In the genomic region with DNA sequence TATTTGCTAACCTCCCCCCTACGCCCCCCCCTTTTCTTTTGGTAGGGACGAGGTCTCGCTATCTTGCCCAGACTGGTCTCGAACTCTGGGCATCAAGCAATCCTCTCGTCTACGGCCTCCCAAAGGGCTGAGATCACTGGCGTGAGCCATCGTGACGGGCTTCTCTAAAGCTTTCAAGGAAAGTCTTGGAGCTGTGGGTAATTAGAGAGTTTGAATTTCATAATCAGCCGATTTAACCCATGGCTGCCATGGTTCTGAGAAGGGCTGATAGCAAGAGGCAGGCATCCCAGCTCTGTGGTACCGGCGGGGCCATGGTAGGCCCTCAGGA, we compare ENCODE assay signal across 10 cellular contexts. TPM values are rescaled to one million over a fixed set of nuclear protein-coding genes. Genes with fewer than 3 reads are reported as not detected.
A peak's percentile ranks its signal among the peaks of the same experiment; 100 is the strongest.
DNase-seq lines count a peak whose midpoint lies in the region; ATAC-seq, FAIRE-seq and TF ChIP-seq lines count a peak whose summit lies in the region.
"Had no signal": no experiment of that assay in that cellular context is flagged by ENCODE, and none has a peak within 500 bp of the region (broad histone marks: within the 10 kb centered on the region; RNA-seq: fewer than 3 reads in every experiment).

No MANE protein-coding gene starts in this region.

- H3K4me2 ChIP-seq in K562 (ENCODE audit: insufficient read depth, low read length): peak overlapping the region; percentile 62

- H3K27ac Mint-ChIP-seq in mesothelial cell of epicardium: peak overlapping the region; percentile 53

- H3K27me3 Mint-ChIP-seq in mesothelial cell of epicardium (ENCODE audit: low read depth): no peaks in the 10 kb centered on the region

- DNase-seq in left ventricle myocardium superior: peak; percentile 21
- DNase-seq in cardiac septum (ENCODE audit: low spot score): no peak
- DNase-seq in K562 (ENCODE audit: extremely low read depth in 1 of 4, low spot score in 3 of 4): no peak
- no peak for DNase-seq in mesothelial cell of epicardium (ENCODE audit: low spot score in 2 of 2, unreplicated experiment in 2 of 2)
- no peak for DNase-seq in vagina (ENCODE audit: extremely low spot score in 2 of 2)
- no peak for DNase-seq in HAP-1 (ENCODE audit: low spot score in 2 of 2)

- peaks cover 31% of the 10 kb centered on the region for H3K79me2 ChIP-seq in K562 (ENCODE audit: control insufficient read depth, insufficient read depth, low read length)

- no peaks in the 10 kb centered on the region for H4K20me1 ChIP-seq in K562 (replicated peaks; ENCODE audit: control insufficient read depth, insufficient read depth, low read length)

- in situ Hi-C loops in K562 (cut with MboI): no loop called here
- in situ Hi-C loops in HAP-1 (cut with MboI; ENCODE audit: low sequenced_read_pairs): no loop called here

- no peak for TF ChIP-seq RAD21 in K562 (CRISPR knock-in tag; conservative IDR thresholded peaks at IDR 0.05 in 1 of 2, IDR thresholded peaks at IDR 0.05 in 1 of 2)

- H3K9me3 ChIP-seq in K562 (replicated peaks; ENCODE audit: control insufficient read depth, insufficient read depth, low read depth, low read length): no peaks in the 10 kb centered on the region; the same call in 1 of the 2 replicates
- no peaks in the 10 kb centered on the region for H3K9me3 ChIP-seq in vagina
- H3K9me3 ChIP-seq in HAP-1: no peaks in the 10 kb centered on the region

- TF ChIP-seq POLR2A in K562 (conservative IDR thresholded peaks at IDR 0.05) (no peak), vagina (IDR thresholded peaks at IDR 0.05) (no peak)

- H2AFZ ChIP-seq in K562 (ENCODE audit: low read depth, low read length): peak overlapping the region; percentile 84

- peak overlapping the region; percentile 75 for H3K4me3 Mint-ChIP-seq in mesothelial cell of epicardium

- TF ChIP-seq EP300 in K562 (IDR thresholded peaks at IDR 0.05; ENCODE audit: low read length): no peak

- H3K27me3 ChIP-seq in K562 (ENCODE audit: control insufficient read depth in 2 of 2, insufficient read depth in 2 of 2, low read length in 2 of 2) (no peaks in the 10 kb centered on the region), vagina (no peaks in the 10 kb centered on the region), HAP-1 (ENCODE audit: low read depth) (no peaks in the 10 kb centered on the region)

- POLR2A ChIA-PET in K562 (lab: Yijun Ruan, JAX): interaction anchor here (0.6 to 1.6 kb wide), 6 partner anchors 9 to 273 kb away, joined by 3 to 5 read pairs (median 4); partner anchors contain the start of gene BABAM1

- 61% methylated on average over 12 of the region's 12 CpGs for WGBS in K562 (ENCODE audit: insufficient coverage, low coverage, missing lambda C conversion rate)

- no peak for FAIRE-seq in K562 (lab: Jason Lieb, UNC)
- FAIRE-seq: TTC549, urothelium cell line had no signal

- no peaks in the 10 kb centered on the region for H3K9me1 ChIP-seq in K562 (ENCODE audit: control insufficient read depth, insufficient read depth, low read length)

- H3K4me3 ChIP-seq in K562 (no peak overlapping the region), vagina (peak overlapping the region in 1 of 2 donors; percentile 89), HAP-1 (no peak overlapping the region)

- intact Hi-C loops in left ventricle myocardium superior (cut with micrococcal nuclease) (no loop called here), cardiac septum (cut with DNase I) (loop anchor here (5.0 kb wide), 1 partner anchor 33 kb away; the partner anchor contains the start of gene GTPBP3), K562 (cut with micrococcal nuclease) (no loop called here), vagina (cut with DNase I) (no loop called here)

- no peaks in the 10 kb centered on the region for H3K9me3 Mint-ChIP-seq in mesothelial cell of epicardium

- H3K36me3 ChIP-seq in K562 (ENCODE audit: control insufficient read depth, insufficient read depth, low read length): peaks cover 15% of the 10 kb centered on the region
- no peaks in the 10 kb centered on the region for H3K36me3 ChIP-seq in vagina
- H3K36me3 ChIP-seq in HAP-1 (replicated peaks): no peaks in the 10 kb centered on the region; the same call in 1 of the 2 replicates

- ATAC-seq in left ventricle myocardium superior (no peak), K562 (no peak), HG03469 (IDR thresholded peaks at IDR 0.05; ENCODE audit: unreplicated experiment) (no peak), GM21423 (IDR thresholded peaks at IDR 0.05; ENCODE audit: unreplicated experiment) (no peak)

- peak overlapping the region in 1 of 2 experiments; percentile 47; a peak in 2 of 4 replicates for H3K9ac ChIP-seq in K562 (ENCODE audit: insufficient read depth in 1 of 2, low read depth in 2 of 2, low read length in 2 of 2)

- H3K27ac ChIP-seq in K562 (ENCODE audit: extremely low read depth, low read depth, low read length): peak overlapping the region; percentile 32
- H3K27ac ChIP-seq in vagina: peak overlapping the region; percentile 92

- TF ChIP-seq CTCF in K562 (IDR thresholded peaks at IDR 0.05 in 2 of 3, conservative IDR thresholded peaks at IDR 0.05 in 1 of 3; ENCODE audit: insufficient read depth in 2 of 3, low read depth in 1 of 3, low read length in 3 of 3) (no peak), mesothelial cell of epicardium (IDR thresholded peaks at IDR 0.05; ENCODE audit: unreplicated experiment) (no peak), vagina (IDR thresholded peaks at IDR 0.05) (no peak)

- peaks cover 30% of the 10 kb centered on the region for H3K4me1 Mint-ChIP-seq in mesothelial cell of epicardium

- BruUV-seq in K562 (replicated peaks; lab: Mats Ljungman, UMichigan): no TSS peak

- CTCF ChIA-PET in K562 (lab: Yijun Ruan, JAX; ENCODE audit: low intra/inter-chr PET ratio): interaction anchor here (0.6 to 1.1 kb wide), 2 partner anchors 11 to 87 kb away, joined by 3 to 6 read pairs; no protein-coding TSS in a partner anchor

- H3K4me1 ChIP-seq in K562 (replicated peaks in 1 of 2; ENCODE audit: control insufficient read depth in 2 of 2, insufficient read depth in 2 of 2, low read length in 2 of 2) (peaks cover 26 to 64% of the 10 kb centered on the region in 2 experiments; a peak in 4 of 5 replicates), vagina (peaks cover 51% of the 10 kb centered on the region), HAP-1 (peaks cover 4% of the 10 kb centered on the region; the same call in 1 of the 2 replicates)

- H3K36me3 Mint-ChIP-seq in mesothelial cell of epicardium: no peaks in the 10 kb centered on the region

RNA-seq across cellular contexts. Expression of gene ABHD8, which starts 0.7 kb away (rescaled TPM):
- total RNA-seq in left ventricle myocardium superior: 14.8 TPM
- 8.6 TPM for total RNA-seq in cardiac septum
- total RNA-seq in K562 (2011; cell fraction: chromatin; rRNA removed; ENCODE audit: low replicate concordance): 2.0 TPM in 1 of 2 replicates, not detected in the other
- 4.0 and 4.2 TPM in 2 replicates for total RNA-seq in K562 (2011; cell fraction: nucleolus; rRNA removed)
- total RNA-seq in K562 (2011; cell fraction: nucleoplasm; rRNA removed): 1.5 and 1.8 TPM in 2 replicates
- 5.0 and 5.8 TPM in 2 replicates for total RNA-seq in K562 (2014; rRNA removed)
- 0.22 and 0.29 TPM in 2 replicates for total RNA-seq in K562 (2014; rRNA removed; fragmentation: Illumina TruSeq; extraction: Trizol)
- 1.7 and 1.8 TPM in 2 replicates for total RNA-seq in K562 (2015; rRNA removed; fragmentation: Illumina TruSeq; extraction: Trizol)
- 5.6 and 6.6 TPM in 2 replicates for total RNA-seq in K562 (2021)
- 2.3 and 4.2 TPM in 2 replicates for polyA plus RNA-seq in K562 (2011; rRNA removed)
- polyA plus RNA-seq in K562 (2011; cell fraction: cytosol; rRNA removed): 6.2 and 11.3 TPM in 2 replicates
- polyA plus RNA-seq in K562 (2011; cell fraction: nucleus; rRNA removed): 2.0 and 2.3 TPM in 2 replicates
- 3.7 and 11.4 TPM in 2 replicates for polyA plus RNA-seq in K562 (2012)
- polyA plus RNA-seq in K562 (2014; fragmentation: Illumina TruSeq; extraction: Trizol): 0.97 and 2.3 TPM in 2 replicates
- under 1 TPM in 1 of 2 experiments, not detected in 1; 0.04 TPM for polyA plus RNA-seq in K562 (2014; fragmentation: Nextera tagmentation; extraction: Ambion mirVana)
- polyA plus RNA-seq in K562 (2014; rRNA removed): 3.8 and 5.2 TPM in 2 replicates
- polyA minus RNA-seq in K562 (2011; rRNA and poly(A)+ RNA removed): 0.96 and 1.6 TPM in 2 replicates
- 3.3 and 5.3 TPM in 2 replicates for polyA minus RNA-seq in K562 (2011; cell fraction: cytosol; rRNA and poly(A)+ RNA removed)
- 2.7 and 3.0 TPM in 2 replicates for polyA minus RNA-seq in K562 (2011; cell fraction: nucleus; rRNA and poly(A)+ RNA removed)
- total RNA-seq in mesothelial cell of epicardium: 25.4 to 26.4 TPM (median 26.1 TPM) in 3 replicates
- total RNA-seq in vagina: 10.8 TPM

RNA-seq across cellular contexts. Expression of gene MRPL34, which starts 1.8 kb away (rescaled TPM):
- 242 TPM for total RNA-seq in left ventricle myocardium superior
- 136 TPM for total RNA-seq in cardiac septum
- total RNA-seq in K562 (2011; cell fraction: chromatin; rRNA removed; ENCODE audit: low replicate concordance): 19.6 and 23.8 TPM in 2 replicates
- total RNA-seq in K562 (2011; cell fraction: nucleolus; rRNA removed): 18.0 and 22.4 TPM in 2 replicates
- 12.5 and 22.0 TPM in 2 replicates for total RNA-seq in K562 (2011; cell fraction: nucleoplasm; rRNA removed)
- total RNA-seq in K562 (2014; rRNA removed): 191 and 236 TPM in 2 replicates
- 40.7 and 46.5 TPM in 2 replicates for total RNA-seq in K562 (2014; rRNA removed; fragmentation: Illumina TruSeq; extraction: Trizol)
- total RNA-seq in K562 (2015; rRNA removed; fragmentation: Illumina TruSeq; extraction: Trizol): 66.9 and 67.3 TPM in 2 replicates
- total RNA-seq in K562 (2021): 129 and 158 TPM in 2 replicates
- 70.2 and 75.9 TPM in 2 replicates for polyA plus RNA-seq in K562 (2011; rRNA removed)
- polyA plus RNA-seq in K562 (2011; cell fraction: cytosol; rRNA removed): 111 and 153 TPM in 2 replicates
- polyA plus RNA-seq in K562 (2011; cell fraction: nucleus; rRNA removed): 45.5 and 64.0 TPM in 2 replicates
- 69.4 and 92.1 TPM in 2 replicates for polyA plus RNA-seq in K562 (2012)
- polyA plus RNA-seq in K562 (2014; fragmentation: Illumina TruSeq; extraction: Trizol): 72.5 and 85.4 TPM in 2 replicates
- polyA plus RNA-seq in K562 (2014; fragmentation: Nextera tagmentation; extraction: Ambion mirVana): 10 to 100 TPM; 11.5 to 20.6 TPM
- polyA plus RNA-seq in K562 (2014; rRNA removed): 256 and 284 TPM in 2 replicates
- 19.7 and 20.4 TPM in 2 replicates for polyA minus RNA-seq in K562 (2011; rRNA and poly(A)+ RNA removed)
- polyA minus RNA-seq in K562 (2011; cell fraction: cytosol; rRNA and poly(A)+ RNA removed): 15.6 and 16.5 TPM in 2 replicates
- polyA minus RNA-seq in K562 (2011; cell fraction: nucleus; rRNA and poly(A)+ RNA removed): 5.8 and 7.4 TPM in 2 replicates
- total RNA-seq in mesothelial cell of epicardium: 47.7 to 51.0 TPM (median 50.1 TPM) in 3 replicates
- total RNA-seq in vagina: 176 TPM

RNA-seq across cellular contexts. Expression of gene DDA1, which starts 5.5 kb away (rescaled TPM):
- total RNA-seq in left ventricle myocardium superior (31.9 TPM), cardiac septum (38.8 TPM), K562 (2014; rRNA removed) (43.5 and 67.6 TPM in 2 replicates), K562 (2014; rRNA removed; fragmentation: Illumina TruSeq; extraction: Trizol) (23.2 and 23.5 TPM in 2 replicates), K562 (2015; rRNA removed; fragmentation: Illumina TruSeq; extraction: Trizol) (32.7 and 33.2 TPM in 2 replicates), K562 (2021) (45.1 and 51.4 TPM in 2 replicates), mesothelial cell of epicardium (37.3 to 39.6 TPM (median 38.3 TPM) in 3 replicates), vagina (12.0 TPM)
- 15.2 and 39.3 TPM in 2 replicates for total RNA-seq in K562 (2011; cell fraction: chromatin; rRNA removed; ENCODE audit: low replicate concordance)
- total RNA-seq in K562 (2011; cell fraction: nucleolus; rRNA removed): 28.5 and 28.7 TPM in 2 replicates
- 20.4 and 21.3 TPM in 2 replicates for total RNA-seq in K562 (2011; cell fraction: nucleoplasm; rRNA removed)
- polyA plus RNA-seq in K562 (2011; rRNA removed) (33.8 and 43.2 TPM in 2 replicates), K562 (2014; fragmentation: Illumina TruSeq; extraction: Trizol) (72.3 and 80.9 TPM in 2 replicates), K562 (2014; fragmentation: Nextera tagmentation; extraction: Ambion mirVana) (1 to 10 TPM; 1.4 to 4.3 TPM), K562 (2014; rRNA removed) (68.0 and 83.8 TPM in 2 replicates)
- 30.2 and 37.1 TPM in 2 replicates for polyA plus RNA-seq in K562 (2011; cell fraction: cytosol; rRNA removed)
- 47.2 and 60.1 TPM in 2 replicates for polyA plus RNA-seq in K562 (2011; cell fraction: nucleus; rRNA removed)
- 77.4 and 90.9 TPM in 2 replicates for polyA plus RNA-seq in K562 (2012)
- polyA minus RNA-seq in K562 (2011; rRNA and poly(A)+ RNA removed): 13.6 and 18.4 TPM in 2 replicates
- 5.8 and 7.9 TPM in 2 replicates for polyA minus RNA-seq in K562 (2011; cell fraction: cytosol; rRNA and poly(A)+ RNA removed)
- polyA minus RNA-seq in K562 (2011; cell fraction: nucleus; rRNA and poly(A)+ RNA removed): 8.5 and 8.7 TPM in 2 replicates

RNA-seq across cellular contexts. Expression of gene ANKLE1, which starts 22.2 kb away (rescaled TPM):
- total RNA-seq in left ventricle myocardium superior (0.12 TPM), cardiac septum (0.30 TPM), K562 (2014; rRNA removed) (6.1 and 6.9 TPM in 2 replicates), K562 (2014; rRNA removed; fragmentation: Illumina TruSeq; extraction: Trizol) (1.8 and 2.1 TPM in 2 replicates), K562 (2015; rRNA removed; fragmentation: Illumina TruSeq; extraction: Trizol) (2.9 and 3.5 TPM in 2 replicates), K562 (2021) (6.2 and 6.7 TPM in 2 replicates), mesothelial cell of epicardium (3.6 to 4.1 TPM (median 3.7 TPM) in 3 replicates), vagina (2.9 TPM)
- total RNA-seq in K562 (2011; cell fraction: chromatin; rRNA removed; ENCODE audit: low replicate concordance): 4.8 and 20.8 TPM in 2 replicates
- 15.0 and 17.0 TPM in 2 replicates for total RNA-seq in K562 (2011; cell fraction: nucleolus; rRNA removed)
- 7.6 and 10.9 TPM in 2 replicates for total RNA-seq in K562 (2011; cell fraction: nucleoplasm; rRNA removed)
- polyA plus RNA-seq in K562 (2011; rRNA removed) (2.2 and 3.2 TPM in 2 replicates), K562 (2014; fragmentation: Illumina TruSeq; extraction: Trizol) (5.8 and 6.0 TPM in 2 replicates), K562 (2014; fragmentation: Nextera tagmentation; extraction: Ambion mirVana) (under 1 TPM; 0.63 to 0.64 TPM), K562 (2014; rRNA removed) (8.2 and 9.2 TPM in 2 replicates)
- 2.1 and 5.0 TPM in 2 replicates for polyA plus RNA-seq in K562 (2011; cell fraction: cytosol; rRNA removed)
- polyA plus RNA-seq in K562 (2011; cell fraction: nucleus; rRNA removed): 8.3 and 16.7 TPM in 2 replicates
- 3.2 and 5.8 TPM in 2 replicates for polyA plus RNA-seq in K562 (2012)
- polyA minus RNA-seq in K562 (2011; rRNA and poly(A)+ RNA removed): 0.75 and 1.1 TPM in 2 replicates
- polyA minus RNA-seq in K562 (2011; cell fraction: cytosol; rRNA and poly(A)+ RNA removed): 1.4 and 3.5 TPM in 2 replicates
- polyA minus RNA-seq in K562 (2011; cell fraction: nucleus; rRNA and poly(A)+ RNA removed): 3.4 and 4.8 TPM in 2 replicates

RNA-seq across cellular contexts. Expression of gene ANO8, which starts 30.8 kb away (rescaled TPM):
- total RNA-seq in left ventricle myocardium superior: 11.7 TPM
- total RNA-seq in cardiac septum: 7.3 TPM
- total RNA-seq in K562 (2011; cell fraction: chromatin; rRNA removed; ENCODE audit: low replicate concordance): 16.0 and 39.6 TPM in 2 replicates
- total RNA-seq in K562 (2011; cell fraction: nucleolus; rRNA removed): 22.4 and 24.5 TPM in 2 replicates
- 14.4 and 15.8 TPM in 2 replicates for total RNA-seq in K562 (2011; cell fraction: nucleoplasm; rRNA removed)
- 2.5 and 3.5 TPM in 2 replicates for total RNA-seq in K562 (2014; rRNA removed)
- total RNA-seq in K562 (2014; rRNA removed; fragmentation: Illumina TruSeq; extraction: Trizol): 0.51 and 0.73 TPM in 2 replicates
- total RNA-seq in K562 (2015; rRNA removed; fragmentation: Illumina TruSeq; extraction: Trizol): 1.6 and 2.4 TPM in 2 replicates
- total RNA-seq in K562 (2021): 7.6 and 8.5 TPM in 2 replicates
- polyA plus RNA-seq in K562 (2011; rRNA removed): 2.2 and 5.1 TPM in 2 replicates
- 2.8 and 3.7 TPM in 2 replicates for polyA plus RNA-seq in K562 (2011; cell fraction: cytosol; rRNA removed)
- 32.7 and 44.1 TPM in 2 replicates for polyA plus RNA-seq in K562 (2011; cell fraction: nucleus; rRNA removed)
- polyA plus RNA-seq in K562 (2012): 4.9 and 11.8 TPM in 2 replicates
- 1.5 and 2.5 TPM in 2 replicates for polyA plus RNA-seq in K562 (2014; fragmentation: Illumina TruSeq; extraction: Trizol)
- under 1 TPM in 1 of 2 experiments, not detected in 1; 0.07 TPM for polyA plus RNA-seq in K562 (2014; fragmentation: Nextera tagmentation; extraction: Ambion mirVana)
- 7.1 and 7.7 TPM in 2 replicates for polyA plus RNA-seq in K562 (2014; rRNA removed)
- 1.6 TPM in 2 replicates for polyA minus RNA-seq in K562 (2011; rRNA and poly(A)+ RNA removed)
- 1.8 and 4.5 TPM in 2 replicates for polyA minus RNA-seq in K562 (2011; cell fraction: cytosol; rRNA and poly(A)+ RNA removed)
- 10.5 and 14.6 TPM in 2 replicates for polyA minus RNA-seq in K562 (2011; cell fraction: nucleus; rRNA and poly(A)+ RNA removed)
- total RNA-seq in mesothelial cell of epicardium: 42.1 to 43.7 TPM (median 43.5 TPM) in 3 replicates
- total RNA-seq in vagina: 10.3 TPM
